Comparison of ENCODE assay signal across 8 cellular contexts in genomic region chr19:52269338-52270261, GRCh38. TPM values are rescaled to one million over a fixed set of nuclear protein-coding genes. Genes with fewer than 3 reads are reported as not detected.
DNase-seq lines count a peak whose midpoint lies in the region; ATAC-seq and TF ChIP-seq lines count a peak whose summit lies in the region.

TSS of gene ZNF766 (plus strand) at chr19:52269587. CDS start at chr19:52269614, 27 bp downstream.

- H3K4me3 ChIP-seq in liver (ENCODE audit: low read depth in 1 of 3, low read length in 3 of 3), result peak within 1 kb of the TSS; percentile 85 to 98 (median 86)

- no peak for TF ChIP-seq CTCF in liver (IDR thresholded peaks at IDR 0.05; ENCODE audit: low read depth, low read length, missing input control)

- DNase-seq in C1 segment of cervical spinal cord (lab: John Stamatoyannopoulos, UW) (peak; percentile 40 to 95 (median 91)), NCI-H82 (lab: John Stamatoyannopoulos, UW) (peak; percentile 96), dermis microvascular lymphatic vessel endothelial cell (ENCODE audit: low read depth in 2 of 2) (peak; percentile 88 to 97)
- peak; percentile 99 for DNase-seq in activated CD4-positive, alpha-beta T cell treated with anti-CD3 and anti-CD28 coated beads, Interleukin-2, amount 50 U/mL, for 48 hours
- peak; percentile 98 for DNase-seq in stimulated activated CD4-positive, alpha-beta T cell treated with anti-CD3 and anti-CD28 coated beads, Interleukin-4, amount 100 ng/mL, for 24 hours

- H3K27ac ChIP-seq in liver (ENCODE audit: low read depth in 1 of 2, low read length in 2 of 2), result peak within 1 kb of the TSS; percentile 98

- peaks cover 0 to 3% (median 0%) of the 10 kb centered on the region in 4 donors for H3K36me3 ChIP-seq in liver (ENCODE audit: control insufficient read depth in 4 of 4, insufficient read depth in 3 of 4, low read depth in 1 of 4, low read length in 3 of 4)

- WGBS in liver, result under 1% methylated on average over 70 of the region's 70 CpGs

- peak within 1 kb of the TSS; percentile 90 to 94 for H3K9ac ChIP-seq in liver (ENCODE audit: low read depth in 1 of 2, low read length in 2 of 2)

- ATAC-seq in GM19397 (IDR thresholded peaks at IDR 0.05; ENCODE audit: unreplicated experiment) (peak; percentile 98), HG03571 (IDR thresholded peaks at IDR 0.05; ENCODE audit: unreplicated experiment) (peak; percentile 86)

- H3K9me3 ChIP-seq in liver (ENCODE audit: control insufficient read depth in 4 of 4, low read length in 3 of 4), result peaks cover 0 to 5% (median 3%) of the 10 kb centered on the region in 4 donors

- peaks cover 0 to 15% (median 10%) of the 10 kb centered on the region in 4 donors for H3K4me1 ChIP-seq in liver (ENCODE audit: control insufficient read depth in 4 of 4, insufficient read depth in 4 of 4, low read length in 3 of 4)

- no peak for TF ChIP-seq RAD21 in liver (IDR thresholded peaks at IDR 0.05)

- no peaks in the 10 kb centered on the region for H3K27me3 ChIP-seq in liver (ENCODE audit: control insufficient read depth in 4 of 4, insufficient read depth in 4 of 4, low read length in 3 of 4)

TF ChIP-seq in liver, 16 proteins besides CTCF, POLR2A, EP300 and RAD21:
- TF ChIP-seq FOXA2 (IDR thresholded peaks at IDR 0.05), result no peak
- peak; percentile 46 for TF ChIP-seq NR2F2 (IDR thresholded peaks at IDR 0.05)
- TF ChIP-seq GABPA (IDR thresholded peaks at IDR 0.05 in 1 of 2, conservative IDR thresholded peaks at IDR 0.05 in 1 of 2), result peak in 1 of 2 donors; percentile 85
- TF ChIP-seq TAF1 (conservative IDR thresholded peaks at IDR 0.05), result no peak
- peak in 1 of 2 donors; percentile 31 for TF ChIP-seq HNF4A (conservative IDR thresholded peaks at IDR 0.05)
- TF ChIP-seq SP1 (IDR thresholded peaks at IDR 0.05), result peak; percentile 68
- no peak for TF ChIP-seq ATF3 (IDR thresholded peaks at IDR 0.05)
- TF ChIP-seq, protein P1, sequence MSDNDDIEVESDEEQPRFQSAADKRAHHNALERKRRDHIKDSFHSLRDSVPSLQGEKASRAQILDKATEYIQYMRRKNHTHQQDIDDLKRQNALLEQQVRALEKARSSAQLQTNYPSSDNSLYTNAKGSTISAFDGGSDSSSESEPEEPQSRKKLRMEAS (IDR thresholded peaks at IDR 0.05), result no peak
- TF ChIP-seq EGR1 (IDR thresholded peaks at IDR 0.05; ENCODE audit: low read depth in 2 of 2), result peak in 1 of 2 donors; percentile 38
- TF ChIP-seq FOXA1 (IDR thresholded peaks at IDR 0.05), result no peak
- no peak for TF ChIP-seq JUND (IDR thresholded peaks at IDR 0.05)
- TF ChIP-seq RXRA (IDR thresholded peaks at IDR 0.05), result peak in 1 of 2 donors; percentile 31
- TF ChIP-seq, protein P2, sequence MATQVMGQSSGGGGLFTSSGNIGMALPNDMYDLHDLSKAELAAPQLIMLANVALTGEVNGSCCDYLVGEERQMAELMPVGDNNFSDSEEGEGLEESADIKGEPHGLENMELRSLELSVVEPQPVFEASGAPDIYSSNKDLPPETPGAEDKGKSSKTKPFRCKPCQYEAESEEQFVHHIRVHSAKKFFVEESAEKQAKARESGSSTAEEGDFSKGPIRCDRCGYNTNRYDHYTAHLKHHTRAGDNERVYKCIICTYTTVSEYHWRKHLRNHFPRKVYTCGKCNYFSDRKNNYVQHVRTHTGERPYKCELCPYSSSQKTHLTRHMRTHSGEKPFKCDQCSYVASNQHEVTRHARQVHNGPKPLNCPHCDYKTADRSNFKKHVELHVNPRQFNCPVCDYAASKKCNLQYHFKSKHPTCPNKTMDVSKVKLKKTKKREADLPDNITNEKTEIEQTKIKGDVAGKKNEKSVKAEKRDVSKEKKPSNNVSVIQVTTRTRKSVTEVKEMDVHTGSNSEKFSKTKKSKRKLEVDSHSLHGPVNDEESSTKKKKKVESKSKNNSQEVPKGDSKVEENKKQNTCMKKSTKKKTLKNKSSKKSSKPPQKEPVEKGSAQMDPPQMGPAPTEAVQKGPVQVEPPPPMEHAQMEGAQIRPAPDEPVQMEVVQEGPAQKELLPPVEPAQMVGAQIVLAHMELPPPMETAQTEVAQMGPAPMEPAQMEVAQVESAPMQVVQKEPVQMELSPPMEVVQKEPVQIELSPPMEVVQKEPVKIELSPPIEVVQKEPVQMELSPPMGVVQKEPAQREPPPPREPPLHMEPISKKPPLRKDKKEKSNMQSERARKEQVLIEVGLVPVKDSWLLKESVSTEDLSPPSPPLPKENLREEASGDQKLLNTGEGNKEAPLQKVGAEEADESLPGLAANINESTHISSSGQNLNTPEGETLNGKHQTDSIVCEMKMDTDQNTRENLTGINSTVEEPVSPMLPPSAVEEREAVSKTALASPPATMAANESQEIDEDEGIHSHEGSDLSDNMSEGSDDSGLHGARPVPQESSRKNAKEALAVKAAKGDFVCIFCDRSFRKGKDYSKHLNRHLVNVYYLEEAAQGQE (IDR thresholded peaks at IDR 0.05), result no peak
- TF ChIP-seq YY1 (IDR thresholded peaks at IDR 0.05), result peak; percentile 47
- no peak for TF ChIP-seq HNF4G (IDR thresholded peaks at IDR 0.05)
- TF ChIP-seq, protein P3, sequence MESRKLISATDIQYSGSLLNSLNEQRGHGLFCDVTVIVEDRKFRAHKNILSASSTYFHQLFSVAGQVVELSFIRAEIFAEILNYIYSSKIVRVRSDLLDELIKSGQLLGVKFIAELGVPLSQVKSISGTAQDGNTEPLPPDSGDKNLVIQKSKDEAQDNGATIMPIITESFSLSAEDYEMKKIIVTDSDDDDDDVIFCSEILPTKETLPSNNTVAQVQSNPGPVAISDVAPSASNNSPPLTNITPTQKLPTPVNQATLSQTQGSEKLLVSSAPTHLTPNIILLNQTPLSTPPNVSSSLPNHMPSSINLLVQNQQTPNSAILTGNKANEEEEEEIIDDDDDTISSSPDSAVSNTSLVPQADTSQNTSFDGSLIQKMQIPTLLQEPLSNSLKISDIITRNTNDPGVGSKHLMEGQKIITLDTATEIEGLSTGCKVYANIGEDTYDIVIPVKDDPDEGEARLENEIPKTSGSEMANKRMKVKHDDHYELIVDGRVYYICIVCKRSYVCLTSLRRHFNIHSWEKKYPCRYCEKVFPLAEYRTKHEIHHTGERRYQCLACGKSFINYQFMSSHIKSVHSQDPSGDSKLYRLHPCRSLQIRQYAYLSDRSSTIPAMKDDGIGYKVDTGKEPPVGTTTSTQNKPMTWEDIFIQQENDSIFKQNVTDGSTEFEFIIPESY (IDR thresholded peaks at IDR 0.05), result peak; percentile 40

RNA-seq across cellular contexts. Expression of gene ZNF766, which starts in this region (rescaled TPM):
- total RNA-seq in dermis microvascular lymphatic vessel endothelial cell (5.4 and 10.4 TPM in 2 replicates), liver (1 to 10 TPM; 4.0 to 4.9 TPM)
- 1 to 10 TPM; 1.6 to 3.5 TPM for polyA plus RNA-seq in liver

Comparison
In these comparisons a context has a peak if more than half of its experiments do, and no peak if none do; other contexts are left out.
1. Peak in every context shown above with its lines: DNase-seq, ATAC-seq, H3K4me3 ChIP-seq and H3K27ac ChIP-seq.